In the genomic region with DNA sequence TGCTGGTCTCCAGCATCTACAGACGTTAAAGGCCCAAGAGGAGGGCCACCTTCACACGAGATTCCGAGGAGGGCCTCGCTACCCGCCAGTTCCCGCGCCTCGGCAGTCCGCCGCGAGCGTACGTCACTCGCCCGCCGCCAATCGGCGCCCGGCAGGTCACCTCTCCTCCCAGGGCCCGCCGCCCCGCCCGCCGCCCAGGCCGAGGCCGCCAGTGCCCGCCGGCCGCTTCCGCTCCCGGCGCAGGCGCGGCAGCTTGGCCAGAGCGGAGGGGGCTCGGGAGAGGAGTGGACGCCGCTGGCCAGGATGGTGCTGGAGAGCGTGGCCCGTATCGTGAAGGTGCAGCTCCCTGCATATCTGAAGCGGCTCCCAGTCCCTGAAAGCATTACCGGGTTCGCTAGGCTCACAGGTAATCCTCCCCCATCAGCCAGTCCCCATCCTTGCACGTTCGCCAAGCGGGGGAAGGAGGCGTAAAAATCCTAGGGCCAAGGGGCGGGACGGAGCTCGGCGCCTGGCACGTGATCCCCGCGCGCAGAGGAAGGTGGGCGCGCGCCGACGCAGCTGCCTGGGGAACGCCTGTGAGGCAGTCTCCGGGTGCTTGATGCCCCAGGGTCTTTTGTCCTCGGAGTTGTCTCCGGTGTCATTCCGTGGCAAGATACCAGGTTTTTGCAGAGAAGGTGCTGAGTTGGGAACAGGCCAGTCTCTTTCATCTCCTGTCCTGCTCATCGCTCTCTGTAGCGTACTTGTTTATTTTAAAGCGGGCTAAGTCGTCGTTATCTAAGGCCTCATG, we compare ENCODE assay signal across 8 cellular contexts. TPM values are rescaled to one million over a fixed set of nuclear protein-coding genes. Genes with fewer than 3 reads are reported as not detected.
A peak's percentile ranks its signal among the peaks of the same experiment; 100 is the strongest.
DNase-seq lines count a peak whose midpoint lies in the region; ATAC-seq, FAIRE-seq and TF ChIP-seq lines count a peak whose summit lies in the region.

A gene with protein sequence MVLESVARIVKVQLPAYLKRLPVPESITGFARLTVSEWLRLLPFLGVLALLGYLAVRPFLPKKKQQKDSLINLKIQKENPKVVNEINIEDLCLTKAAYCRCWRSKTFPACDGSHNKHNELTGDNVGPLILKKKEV (plus strand): TSS at position 211 of the 787 bp plus-strand sequence. CDS start 93 bp downstream, at position 304.

- peaks cover 51% of the 10 kb centered on the region for H3K4me1 Mint-ChIP-seq in activated naive CD4-positive, alpha-beta T cell treated with anti-CD3 and anti-CD28 coated beads for 36 hours (ENCODE audit: low read depth)

- TF ChIP-seq POLR2A in NB4 (IDR thresholded peaks at IDR 0.05; ENCODE audit: extremely low read depth, insufficient read length), result peak; percentile 82

- DNase-seq in GM06990 (ENCODE audit: extremely low read depth, insufficient read length), result peak; percentile 97
- DNase-seq in NB4 (ENCODE audit: low read depth), result peak; percentile 96
- DNase-seq in SK-N-DZ (ENCODE audit: low spot score), result peak; percentile 91
- peak; percentile 95 for DNase-seq in activated naive CD4-positive, alpha-beta T cell treated with anti-CD3 and anti-CD28 coated beads for 36 hours
- DNase-seq in frontal cortex (ENCODE audit: low spot score in 2 of 2), result peak; percentile 88 to 91

- intact Hi-C loops in activated naive CD4-positive, alpha-beta T cell treated with anti-CD3 and anti-CD28 coated beads for 36 hours (cut with micrococcal nuclease), result loop anchor here (1.0 to 2.0 kb wide), 10 partner anchors 41 to 524 kb away; a partner anchor contains a TSS

- peaks cover 2% of the 10 kb centered on the region; the same call in 1 of the 2 replicates for H3K36me3 ChIP-seq in GM06990 (ENCODE audit: control insufficient read depth, insufficient read depth, low read length)
- no peaks in the 10 kb centered on the region for H3K36me3 ChIP-seq in neutrophil

- peak within 1 kb of the TSS; percentile 97 for H3K27ac Mint-ChIP-seq in activated naive CD4-positive, alpha-beta T cell treated with anti-CD3 and anti-CD28 coated beads for 36 hours

- peak; percentile 82 for ATAC-seq in HG02571 (IDR thresholded peaks at IDR 0.05; ENCODE audit: unreplicated experiment)

- peak within 1 kb of the TSS; percentile 93 for H3K27ac ChIP-seq in neutrophil

- H3K27me3 ChIP-seq in GM06990 (replicated peaks; ENCODE audit: control insufficient read depth, insufficient read depth, low read length), result no peaks in the 10 kb centered on the region
- no peaks in the 10 kb centered on the region for H3K27me3 ChIP-seq in neutrophil

- peaks cover 26% of the 10 kb centered on the region for H3K36me3 Mint-ChIP-seq in activated naive CD4-positive, alpha-beta T cell treated with anti-CD3 and anti-CD28 coated beads for 36 hours (ENCODE audit: low read depth)

- H3K9me3 Mint-ChIP-seq in activated naive CD4-positive, alpha-beta T cell treated with anti-CD3 and anti-CD28 coated beads for 36 hours, result no peaks in the 10 kb centered on the region

- no peak for FAIRE-seq in frontal cortex (lab: Jason Lieb, UNC)

- no peaks in the 10 kb centered on the region for H3K27me3 Mint-ChIP-seq in activated naive CD4-positive, alpha-beta T cell treated with anti-CD3 and anti-CD28 coated beads for 36 hours (ENCODE audit: low read depth)

- peak within 1 kb of the TSS; percentile 94 for H3K4me3 Mint-ChIP-seq in activated naive CD4-positive, alpha-beta T cell treated with anti-CD3 and anti-CD28 coated beads for 36 hours

- no peaks in the 10 kb centered on the region for H3K9me3 ChIP-seq in neutrophil

- peaks cover 31 to 32% of the 10 kb centered on the region in 2 experiments for H3K4me1 ChIP-seq in neutrophil (ENCODE audit: control insufficient read depth in 1 of 2, insufficient read depth in 1 of 2, low read depth in 1 of 2, low read length in 1 of 2)

- CTCF ChIA-PET in activated naive CD4-positive, alpha-beta T cell treated with anti-CD3 and anti-CD28 coated beads for 36 hours (lab: Charles Lee), result interaction anchor here (0.9 to 1.0 kb wide), 2 partner anchors 41 to 57 kb away, joined by 4 read pairs; a partner anchor contains a TSS

- TF ChIP-seq CTCF in GM06990 (IDR thresholded peaks at IDR 0.05; ENCODE audit: insufficient read depth, low read length, poor library complexity, severe bottlenecking) (no peak), NB4 (IDR thresholded peaks at IDR 0.05; ENCODE audit: low read depth, low read length) (no peak), neutrophil (IDR thresholded peaks at IDR 0.05) (peak; percentile 36), subcutaneous adipose tissue (IDR thresholded peaks at IDR 0.05; ENCODE audit: low read depth) (no peak)

- peak within 1 kb of the TSS; percentile 89 for H3K4me3 ChIP-seq in GM06990 (replicated peaks; ENCODE audit: low read depth, low read length)
- peak within 1 kb of the TSS; percentile 92 for H3K4me3 ChIP-seq in NB4 (ENCODE audit: low read depth, low read length)
- peak within 1 kb of the TSS; percentile 86 to 88 for H3K4me3 ChIP-seq in neutrophil (ENCODE audit: low read depth in 1 of 2, low read length in 1 of 2)

RNA-seq across cellular contexts. Expression of the gene that starts here (rescaled TPM):
- polyA plus RNA-seq in SK-N-DZ (2014; cell fraction: cytosol; rRNA removed), result 64.9 and 75.2 TPM in 2 replicates
- polyA plus RNA-seq in SK-N-DZ (2014; cell fraction: nucleus; rRNA removed), result 27.4 and 27.7 TPM in 2 replicates
- total RNA-seq in activated naive CD4-positive, alpha-beta T cell treated with anti-CD3 and anti-CD28 coated beads for 36 hours, result 10 to 100 TPM; 25.1 to 25.7 TPM
- total RNA-seq in frontal cortex (50.5 TPM), subcutaneous adipose tissue (10 to 100 TPM in 3 of 4 donors, 1 to 10 TPM in 1; 9.2 to 34.2 (median 15.2) TPM)

Comparison
In these comparisons a context has a peak if more than half of its experiments do, and no peak if none do; other contexts are left out.
1. Peak in every context shown above with its lines: DNase-seq, ATAC-seq, H3K4me3 ChIP-seq and H3K27ac ChIP-seq.